ENCODE assay signal across 13 cellular contexts in the genomic region with DNA sequence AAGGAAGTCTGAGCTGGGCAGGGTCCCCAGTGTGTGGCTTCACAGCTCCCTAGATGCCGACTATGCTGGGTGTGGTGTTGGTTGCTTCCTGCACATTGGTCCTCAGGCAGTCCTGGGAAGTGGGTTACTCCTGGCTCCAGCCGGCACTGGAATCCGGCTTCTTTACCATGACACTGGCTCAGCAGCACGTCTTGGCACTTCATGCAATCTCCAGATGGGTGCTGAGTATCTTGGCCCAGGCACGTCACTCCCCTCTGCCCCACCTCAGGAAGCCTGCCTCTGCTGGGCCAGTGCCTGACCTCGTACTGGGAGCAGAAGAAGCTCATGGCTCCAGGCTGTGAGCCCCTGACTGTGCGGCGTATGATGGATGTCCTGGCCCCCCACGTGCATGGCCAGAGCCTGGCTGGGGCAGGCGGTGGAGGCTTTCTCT. TPM values are rescaled to one million over a fixed set of nuclear protein-coding genes. Genes with fewer than 3 reads are reported as not detected.
DNase-seq lines count a peak whose midpoint lies in the region; ATAC-seq and TF ChIP-seq lines count a peak whose summit lies in the region.
"Had no signal": no experiment of that assay in that cellular context is flagged by ENCODE, and none has a peak within 500 bp of the region (broad histone marks: within the 10 kb centered on the region; RNA-seq: fewer than 3 reads in every experiment).

No MANE protein-coding gene starts in this region.

- H3K27me3 Mint-ChIP-seq in GM23338 (ENCODE audit: insufficient read depth, low read depth, poor library complexity) (peaks cover 14% of the 10 kb centered on the region), type B pancreatic cell (no peaks in the 10 kb centered on the region)
- H3K27me3 Mint-ChIP-seq: activated naive CD4-positive, alpha-beta T cell treated with anti-CD3 and anti-CD28 coated beads, Interleukin-2, amount 50 U/mL, for 24 hours; CD4-positive, alpha-beta memory T cell had no signal

- CTCF ChIA-PET in RWPE1 (lab: Yijun Ruan, JAX): interaction anchor here (0.5 to 1.4 kb wide), 3 partner anchors 10 to 87 kb away, joined by 3 to 8 read pairs (median 4); no protein-coding TSS in a partner anchor

- no peaks in the 10 kb centered on the region for H3K27me3 ChIP-seq in GM23338 (ENCODE audit: insufficient read depth)
- no peaks in the 10 kb centered on the region for H3K27me3 ChIP-seq in esophagus squamous epithelium
- no peaks in the 10 kb centered on the region for H3K27me3 ChIP-seq in lung (ENCODE audit: control insufficient read depth, insufficient read depth)

- no peaks in the 10 kb centered on the region for H3K9me2 ChIP-seq in GM23338 (ENCODE audit: insufficient read depth)

- peaks cover 9% of the 10 kb centered on the region; the same call in 2 of the 3 replicates for H3K4me1 Mint-ChIP-seq in GM23338
- peaks cover 5% of the 10 kb centered on the region for H3K4me1 Mint-ChIP-seq in type B pancreatic cell (ENCODE audit: unreplicated experiment)

- H3K9me3 ChIP-seq in esophagus squamous epithelium: no peaks in the 10 kb centered on the region
- H3K9me3 ChIP-seq in lung (ENCODE audit: control insufficient read depth in 2 of 2, insufficient read depth in 1 of 2, low read length in 1 of 2): no peaks in the 10 kb centered on the region

- no peak overlapping the region for H2AFZ ChIP-seq in GM23338

- intact Hi-C loops in esophagus squamous epithelium (cut with DNase I): no loop called here

- H3K4me3 ChIP-seq in GM23338: no peak overlapping the region
- no peak overlapping the region for H3K4me3 ChIP-seq in esophagus squamous epithelium
- H3K4me3 ChIP-seq in lung: no peak overlapping the region
- H3K4me3 ChIP-seq: skin epidermis had no signal

- no peaks in the 10 kb centered on the region for H3K79me2 ChIP-seq in GM23338 (replicated peaks; ENCODE audit: insufficient read depth)

- H3K9me3 Mint-ChIP-seq in GM23338: no peaks in the 10 kb centered on the region
- H3K9me3 Mint-ChIP-seq in type B pancreatic cell: no peaks in the 10 kb centered on the region
- H3K9me3 Mint-ChIP-seq: activated naive CD4-positive, alpha-beta T cell treated with anti-CD3 and anti-CD28 coated beads, Interleukin-2, amount 50 U/mL, for 24 hours; CD4-positive, alpha-beta memory T cell; HFFc6 had no signal

- no peaks in the 10 kb centered on the region for H4K20me1 ChIP-seq in GM23338 (replicated peaks; ENCODE audit: insufficient read depth)

- TF ChIP-seq CTCF in GM23338 (conservative IDR thresholded peaks at IDR 0.05; ENCODE audit: low read depth in 2 of 2): no peak
- no peak for TF ChIP-seq CTCF in RWPE1 (conservative IDR thresholded peaks at IDR 0.05; ENCODE audit: low read depth)
- no peak for TF ChIP-seq CTCF in esophagus squamous epithelium (IDR thresholded peaks at IDR 0.05)
- no peak for TF ChIP-seq CTCF in lung (IDR thresholded peaks at IDR 0.05; ENCODE audit: control extremely low read depth, extremely low read depth)
- TF ChIP-seq CTCF in GM20000 (IDR thresholded peaks at IDR 0.05; ENCODE audit: extremely low read depth, missing control alignments): no peak
- no peak for TF ChIP-seq CTCF in type B pancreatic cell (conservative IDR thresholded peaks at IDR 0.05)

- no peaks in the 10 kb centered on the region for H3F3A ChIP-seq in GM23338 (replicated peaks; ENCODE audit: low read depth)

- H3K27ac Mint-ChIP-seq in GM23338: peak overlapping the region; percentile 70; the same call in 1 of the 2 replicates
- no peak overlapping the region for H3K27ac Mint-ChIP-seq in type B pancreatic cell
- H3K27ac Mint-ChIP-seq: HFFc6 had no signal

- H3K36me3 ChIP-seq in GM23338 (ENCODE audit: insufficient read depth) (no peaks in the 10 kb centered on the region), esophagus squamous epithelium (peaks cover 4 to 86% (median 17%) of the 10 kb centered on the region in 3 donors), lung (ENCODE audit: control insufficient read depth in 2 of 2, insufficient read depth in 2 of 2, low read length in 2 of 2) (peaks cover 4 to 67% of the 10 kb centered on the region in 2 donors)

- ATAC-seq in GM23338 (peak; percentile 61), lung (ENCODE audit: insufficient read depth, low FRiP score) (peak; percentile 17)

- H3K4me3 Mint-ChIP-seq in GM23338 (no peak overlapping the region), type B pancreatic cell (no peak overlapping the region)
- H3K4me3 Mint-ChIP-seq: activated naive CD4-positive, alpha-beta T cell treated with anti-CD3 and anti-CD28 coated beads, Interleukin-2, amount 50 U/mL, for 24 hours; CD4-positive, alpha-beta memory T cell; HFFc6 had no signal

- H3K4me2 ChIP-seq in GM23338: no peak overlapping the region

- H3K27ac ChIP-seq in GM23338 (ENCODE audit: low read depth) (no peak overlapping the region), RWPE1 (peak overlapping the region; percentile 91), esophagus squamous epithelium (peak overlapping the region in 3 of 4 donors; percentile 10 to 29 (median 28)), lung (ENCODE audit: low read depth in 1 of 2, low read length in 1 of 2) (peak overlapping the region in 1 of 2 donors; percentile 73)

- WGBS in esophagus squamous epithelium, 2 donors: 40 to 47% methylated on average over 2 to 3 of the region's 10 CpGs
- WGBS in lung, 2 donors: 54 to 65% methylated on average over 10 of the region's 10 CpGs

- POLR2A ChIA-PET in RWPE1 (lab: Yijun Ruan, JAX; ENCODE audit: low non-redundant PET): no interaction called here

- DNase-seq in GM23338 (ENCODE audit: low spot score) (peak; percentile 36), RWPE1 (ENCODE audit: low spot score) (no peak), esophagus squamous epithelium (lab: John Stamatoyannopoulos, UW) (no peak), lung (ENCODE audit: low spot score) (no peak), GM20000 (ENCODE audit: low spot score) (no peak), HuH-7.5 (ENCODE audit: low spot score) (no peak), type B pancreatic cell (ENCODE audit: extremely low spot score, unreplicated experiment) (no peak)
- no peak for DNase-seq in stimulated activated naive CD4-positive, alpha-beta T cell (lab: John Stamatoyannopoulos, UW)
- DNase-seq: CD4-positive, alpha-beta memory T cell; cortex of kidney; HFFc6 had no signal

- no peaks in the 10 kb centered on the region for H3K4me1 ChIP-seq in GM23338 (ENCODE audit: insufficient read depth)
- H3K4me1 ChIP-seq in esophagus squamous epithelium: peaks cover 4 to 35% (median 13%) of the 10 kb centered on the region in 3 donors
- H3K4me1 ChIP-seq in lung (ENCODE audit: control insufficient read depth in 2 of 2, insufficient read depth in 2 of 2, low read length in 2 of 2): peaks cover 0 to 6% of the 10 kb centered on the region in 2 donors

- H3K36me3 Mint-ChIP-seq in GM23338 (ENCODE audit: low read depth): peaks cover 9% of the 10 kb centered on the region; the same call in 2 of the 3 replicates
- peaks cover 4% of the 10 kb centered on the region for H3K36me3 Mint-ChIP-seq in type B pancreatic cell
- H3K36me3 Mint-ChIP-seq: activated naive CD4-positive, alpha-beta T cell treated with anti-CD3 and anti-CD28 coated beads, Interleukin-2, amount 50 U/mL, for 24 hours had no signal

- TF ChIP-seq POLR2A in esophagus squamous epithelium (IDR thresholded peaks at IDR 0.05): no peak

TF ChIP-seq in GM23338, 12 proteins besides CTCF, POLR2A, EP300 and RAD21:
- no peak for TF ChIP-seq EZH2phosphoT487 (IDR thresholded peaks at IDR 0.05; ENCODE audit: unreplicated experiment)
- TF ChIP-seq NANOG (IDR thresholded peaks at IDR 0.05; ENCODE audit: borderline replicate concordance): no peak

RNA-seq across cellular contexts. Expression of gene FCSK, which starts 24.5 kb away (rescaled TPM):
- total RNA-seq in GM23338 (2014; rRNA removed; shearing (Covaris generic)): 4.0 and 8.0 TPM in 2 replicates
- polyA plus RNA-seq in GM23338 (2016; fragmentation: Nextera tagmentation; extraction: Ambion mirVana) (1.5 and 2.3 TPM in 2 replicates), lung (10 to 100 TPM; 12.0 to 14.7 TPM)
- total RNA-seq in esophagus squamous epithelium (10 to 100 TPM; 10.2 to 13.0 (median 11.0) TPM), lung (10 to 100 TPM; 13.7 to 24.1 TPM), type B pancreatic cell (ENCODE audit: low replicate concordance) (19.5 and 23.9 TPM in 2 replicates)

RNA-seq across cellular contexts. Expression of gene ST3GAL2, which starts 40.0 kb away (rescaled TPM):
- total RNA-seq in GM23338 (2014; rRNA removed; shearing (Covaris generic)): 36.8 and 39.8 TPM in 2 replicates
- polyA plus RNA-seq in GM23338 (2016; fragmentation: Nextera tagmentation; extraction: Ambion mirVana): 12.1 and 12.3 TPM in 2 replicates
- 1 to 10 TPM in 3 of 4 donors, under 1 TPM in 1; 0.80 to 6.5 (median 3.0) TPM for total RNA-seq in esophagus squamous epithelium
- total RNA-seq in lung: 10 to 100 TPM; 33.4 to 37.0 TPM
- polyA plus RNA-seq in lung: 10 to 100 TPM in 1 of 2 donors, 1 to 10 TPM in 1; 8.4 to 27.5 TPM
- total RNA-seq in type B pancreatic cell (ENCODE audit: low replicate concordance): 8.5 and 37.2 TPM in 2 replicates

RNA-seq across cellular contexts. Expression of gene COG4, which starts 44.4 kb away (rescaled TPM):
- 38.1 and 46.9 TPM in 2 replicates for total RNA-seq in GM23338 (2014; rRNA removed; shearing (Covaris generic))
- polyA plus RNA-seq in GM23338 (2016; fragmentation: Nextera tagmentation; extraction: Ambion mirVana) (23.9 and 28.8 TPM in 2 replicates), lung (10 to 100 TPM; 29.3 to 40.4 TPM)
- total RNA-seq in esophagus squamous epithelium (10 to 100 TPM; 40.3 to 54.0 (median 47.5) TPM), lung (10 to 100 TPM; 38.4 to 65.8 TPM), type B pancreatic cell (ENCODE audit: low replicate concordance) (79.0 and 96.8 TPM in 2 replicates)

RNA-seq across cellular contexts. Expression of gene SF3B3, which starts 44.7 kb away (rescaled TPM):
- 289 and 316 TPM in 2 replicates for total RNA-seq in GM23338 (2014; rRNA removed; shearing (Covaris generic))
- polyA plus RNA-seq in GM23338 (2016; fragmentation: Nextera tagmentation; extraction: Ambion mirVana): 202 and 203 TPM in 2 replicates
- 100 to 1,000 TPM in 3 of 4 donors, 10 to 100 TPM in 1; 77.9 to 145 (median 134) TPM for total RNA-seq in esophagus squamous epithelium
- 100 to 1,000 TPM; 129 to 242 TPM for total RNA-seq in lung
- 10 to 100 TPM; 73.7 to 73.9 TPM for polyA plus RNA-seq in lung
- total RNA-seq in type B pancreatic cell (ENCODE audit: low replicate concordance): 283 and 429 TPM in 2 replicates
